Comparison of ENCODE assay signal across 10 cellular contexts in the genomic region with DNA sequence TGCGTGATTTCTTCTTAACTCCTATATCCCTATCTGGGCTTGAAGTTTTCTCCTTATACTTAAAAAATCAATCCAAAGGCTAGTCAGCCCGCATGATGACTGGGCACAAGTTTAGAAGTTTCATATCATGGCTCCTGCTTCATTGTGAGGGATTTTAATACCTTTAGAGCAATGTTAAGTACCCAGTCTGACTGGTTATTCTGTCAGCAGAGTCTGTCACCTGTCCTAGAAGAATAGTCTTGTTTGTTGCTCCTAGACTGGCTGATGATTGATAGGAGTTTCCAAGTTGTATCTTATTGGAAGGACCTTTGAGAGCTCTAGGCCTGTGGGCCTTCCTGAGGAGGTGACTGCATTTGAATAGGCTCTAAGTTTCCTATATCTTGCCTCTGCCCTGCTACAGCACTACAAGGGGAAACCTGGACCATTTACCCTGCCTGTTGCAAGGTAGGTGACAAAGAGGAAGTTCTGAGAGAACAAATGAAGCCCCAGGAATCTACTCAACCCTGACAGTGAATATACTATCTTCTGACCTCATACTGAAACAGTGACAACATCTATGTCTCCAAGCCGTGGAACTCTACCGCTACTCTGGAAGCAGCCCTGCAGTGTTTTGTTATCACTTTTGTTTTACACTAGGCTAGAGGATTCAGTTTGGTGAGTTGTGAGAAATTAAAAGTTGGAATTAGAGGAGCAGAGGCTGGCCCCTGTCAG.
DNase-seq lines count a peak whose midpoint lies in the region; ATAC-seq and TF ChIP-seq lines count a peak whose summit lies in the region.
"Had no signal": no experiment of that assay in that cellular context is flagged by ENCODE, and none has a peak within 500 bp of the region (broad histone marks: within the 10 kb centered on the region; RNA-seq: fewer than 3 reads in every experiment).

No MANE protein-coding gene starts in this region.

- no peaks in the 10 kb centered on the region for H3K27me3 Mint-ChIP-seq in activated T-helper 1 cell treated with anti-CD3 and anti-CD28 coated beads, Interleukin-12 subunit alpha, Interleukin-12 subunit beta, Interleukin-2, Interleukin-4 antibody, amounts not matched to agents 30 ng/mL and 10 ng/mL and 1 ng/mL, durations not matched to agents 14 hours and 24 hours and 36 hours (ENCODE audit: insufficient read depth)
- H3K27me3 Mint-ChIP-seq in T-helper 2 cell treated with Interferon-gamma antibody and Interleukin-4, amounts not matched to agents 5 μg/mL and 100 μg/mL, for 36 hours (ENCODE audit: low read depth): no peaks in the 10 kb centered on the region

- TF ChIP-seq CTCF in GM12864 (IDR thresholded peaks at IDR 0.05; ENCODE audit: low read depth, low read length, missing control alignments): no peak
- no peak for TF ChIP-seq CTCF in heart left ventricle (IDR thresholded peaks at IDR 0.05)

- H3K9me3 ChIP-seq in heart left ventricle: no peaks in the 10 kb centered on the region

- H3K36me3 ChIP-seq in heart left ventricle: no peaks in the 10 kb centered on the region

- 75 to 87% (median 86%) methylated on average over 4 of the region's 4 CpGs for WGBS in heart left ventricle, 4 donors

- intact Hi-C loops in activated T-helper 1 cell treated with anti-CD3 and anti-CD28 coated beads, Interleukin-12 subunit alpha, Interleukin-12 subunit beta, Interleukin-2, Interleukin-4 antibody, amounts not matched to agents 30 ng/mL and 10 ng/mL and 1 ng/mL, durations not matched to agents 14 hours and 24 hours and 36 hours (cut with micrococcal nuclease): no loop called here
- intact Hi-C loops in heart left ventricle (cut with DNase I): no loop called here

- peak overlapping the region; percentile 29 for H3K27ac Mint-ChIP-seq in activated T-helper 1 cell treated with anti-CD3 and anti-CD28 coated beads, Interleukin-12 subunit alpha, Interleukin-12 subunit beta, Interleukin-2, Interleukin-4 antibody, amounts not matched to agents 30 ng/mL and 10 ng/mL and 1 ng/mL, durations not matched to agents 14 hours and 24 hours and 36 hours
- no peak overlapping the region for H3K27ac Mint-ChIP-seq in T-helper 2 cell treated with Interferon-gamma antibody and Interleukin-4, amounts not matched to agents 5 μg/mL and 100 μg/mL, for 36 hours

- H3K4me3 ChIP-seq in GM12864 (ENCODE audit: low read depth, low read length) (no peak overlapping the region), heart left ventricle (no peak overlapping the region)

- DNase-seq in GM12864 (ENCODE audit: low read depth) (peak; percentile 60), NCI-H345 treated with DMSO at 0.1 percent for 48 hours (lab: John Stamatoyannopoulos, UW; ENCODE audit: unreplicated experiment) (no peak), heart left ventricle (no peak), cerebellar nuclear complex (lab: John Stamatoyannopoulos, UW) (no peak)
- no peak for DNase-seq in activated T-helper 1 cell treated with anti-CD3 and anti-CD28 coated beads, Interleukin-12 subunit alpha, Interleukin-12 subunit beta, Interleukin-2, Interleukin-4 antibody, amounts not matched to agents 30 ng/mL and 10 ng/mL and 1 ng/mL, durations not matched to agents 14 hours and 24 hours and 36 hours (ENCODE audit: low spot score)
- no peak for DNase-seq in T-helper 2 cell treated with Interferon-gamma antibody and Interleukin-4, amounts not matched to agents 5 μg/mL and 100 μg/mL, for 36 hours (ENCODE audit: low spot score)
- DNase-seq: EL; stimulated activated CD8-positive, alpha-beta memory T cell treated with anti-CD3 and anti-CD28 coated beads, Interleukin-4, amount 100 ng/mL, for 48 hours had no signal

- no peak overlapping the region for H3K4me3 Mint-ChIP-seq in activated T-helper 1 cell treated with anti-CD3 and anti-CD28 coated beads, Interleukin-12 subunit alpha, Interleukin-12 subunit beta, Interleukin-2, Interleukin-4 antibody, amounts not matched to agents 30 ng/mL and 10 ng/mL and 1 ng/mL, durations not matched to agents 14 hours and 24 hours and 36 hours
- no peak overlapping the region for H3K4me3 Mint-ChIP-seq in T-helper 2 cell treated with Interferon-gamma antibody and Interleukin-4, amounts not matched to agents 5 μg/mL and 100 μg/mL, for 36 hours

- no peak for TF ChIP-seq POLR2A in heart left ventricle (IDR thresholded peaks at IDR 0.05)

- H3K4me1 ChIP-seq in heart left ventricle: peaks cover 0 to 14% (median 0%) of the 10 kb centered on the region in 12 donors

- H3K9me3 Mint-ChIP-seq in activated T-helper 1 cell treated with anti-CD3 and anti-CD28 coated beads, Interleukin-12 subunit alpha, Interleukin-12 subunit beta, Interleukin-2, Interleukin-4 antibody, amounts not matched to agents 30 ng/mL and 10 ng/mL and 1 ng/mL, durations not matched to agents 14 hours and 24 hours and 36 hours: no peaks in the 10 kb centered on the region
- H3K9me3 Mint-ChIP-seq in T-helper 2 cell treated with Interferon-gamma antibody and Interleukin-4, amounts not matched to agents 5 μg/mL and 100 μg/mL, for 36 hours: no peaks in the 10 kb centered on the region

- peaks cover 12% of the 10 kb centered on the region for H3K36me3 Mint-ChIP-seq in activated T-helper 1 cell treated with anti-CD3 and anti-CD28 coated beads, Interleukin-12 subunit alpha, Interleukin-12 subunit beta, Interleukin-2, Interleukin-4 antibody, amounts not matched to agents 30 ng/mL and 10 ng/mL and 1 ng/mL, durations not matched to agents 14 hours and 24 hours and 36 hours (ENCODE audit: low read depth)
- peaks cover 16% of the 10 kb centered on the region for H3K36me3 Mint-ChIP-seq in T-helper 2 cell treated with Interferon-gamma antibody and Interleukin-4, amounts not matched to agents 5 μg/mL and 100 μg/mL, for 36 hours (ENCODE audit: low read depth)

- H3K27me3 ChIP-seq in heart left ventricle: no peaks in the 10 kb centered on the region

- no peak overlapping the region for H3K27ac ChIP-seq in heart left ventricle

- peaks cover 49% of the 10 kb centered on the region for H3K4me1 Mint-ChIP-seq in activated T-helper 1 cell treated with anti-CD3 and anti-CD28 coated beads, Interleukin-12 subunit alpha, Interleukin-12 subunit beta, Interleukin-2, Interleukin-4 antibody, amounts not matched to agents 30 ng/mL and 10 ng/mL and 1 ng/mL, durations not matched to agents 14 hours and 24 hours and 36 hours (ENCODE audit: low read depth)
- H3K4me1 Mint-ChIP-seq in T-helper 2 cell treated with Interferon-gamma antibody and Interleukin-4, amounts not matched to agents 5 μg/mL and 100 μg/mL, for 36 hours (ENCODE audit: low read depth): peaks cover 20% of the 10 kb centered on the region

- ATAC-seq in GM19324 (IDR thresholded peaks at IDR 0.05; ENCODE audit: low FRiP score, unreplicated experiment) (peak; percentile 78), HG02973 (IDR thresholded peaks at IDR 0.05; ENCODE audit: unreplicated experiment) (peak; percentile 93), heart left ventricle (no peak)

Comparison
In these comparisons a context has a peak if more than half of its experiments do, and no peak if none do; other contexts are left out.
1. ATAC-seq: peak in GM19324 (single experiment) and HG02973 (single experiment); none in heart left ventricle (0 of 4).